1 cellular context compared by ENCODE assay signal in genomic region chr11:31050061-31050790, GRCh38.
TF ChIP-seq lines count a peak whose summit lies in the region.

No MANE protein-coding gene starts in this region.

TF ChIP-seq in HepG2, 621 proteins besides CTCF, POLR2A, EP300 and RAD21:
- TF ChIP-seq NFRKB (IDR thresholded peaks at IDR 0.05) (no peak), ZBTB42 (CRISPR knock-in tag; IDR thresholded peaks at IDR 0.05) (no peak), ZNF44 (CRISPR knock-in tag; IDR thresholded peaks at IDR 0.05) (no peak), CENPT (CRISPR knock-in tag; IDR thresholded peaks at IDR 0.05; ENCODE audit: low read depth) (no peak), BCL6 (CRISPR knock-in tag; IDR thresholded peaks at IDR 0.05) (0 out of 2 replicates have a peak, but pooled peaks have one; percentile 22), ZFP37 (CRISPR knock-in tag; IDR thresholded peaks at IDR 0.05; ENCODE audit: borderline replicate concordance) (no peak), SALL2 (CRISPR knock-in tag; IDR thresholded peaks at IDR 0.05) (no peak), KMT2A (CRISPR knock-in tag; IDR thresholded peaks at IDR 0.05) (no peak)
